ENCODE assay signal across 8 cellular contexts in the genomic region with DNA sequence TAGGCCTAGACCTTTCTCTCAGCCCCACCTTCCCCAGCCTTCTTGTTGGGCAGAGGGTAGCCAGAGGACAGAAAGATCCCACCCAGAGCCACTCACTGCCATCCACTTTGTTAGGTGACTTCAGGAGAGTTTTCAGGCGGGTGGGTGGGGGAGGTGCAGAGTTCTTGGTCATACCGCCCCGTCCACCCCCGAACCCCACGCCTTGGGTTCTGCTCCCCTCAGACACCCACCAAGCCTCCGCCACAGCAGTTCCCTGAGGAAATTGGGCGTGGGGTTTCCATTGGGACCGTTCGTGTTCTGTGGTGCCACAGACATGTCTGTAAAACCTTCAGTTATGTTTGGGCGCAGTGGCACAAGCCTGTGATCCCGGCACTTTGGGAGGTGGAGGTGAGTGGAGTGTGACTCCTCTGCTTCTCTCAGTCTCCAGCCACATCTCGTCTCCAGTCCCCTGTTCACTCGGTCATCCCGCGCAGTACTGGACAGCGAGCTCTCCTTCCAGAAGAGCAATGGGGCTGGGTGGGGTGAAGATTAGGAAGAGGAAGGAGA. TPM values are rescaled to one million over a fixed set of nuclear protein-coding genes. Genes with fewer than 3 reads are reported as not detected.
DNase-seq lines count a peak whose midpoint lies in the region; ATAC-seq, FAIRE-seq and TF ChIP-seq lines count a peak whose summit lies in the region.

No MANE protein-coding gene starts in this region.

- H3K4me3 Mint-ChIP-seq in T-helper 17 cell, result peak overlapping the region; percentile 94

- no peaks in the 10 kb centered on the region for H3K9me3 ChIP-seq in T-helper 17 cell (ENCODE audit: control insufficient read depth, low read length, poor library complexity, severe bottlenecking)
- H3K9me3 ChIP-seq in sigmoid colon, result no peaks in the 10 kb centered on the region

- TF ChIP-seq EP300 in sigmoid colon (IDR thresholded peaks at IDR 0.05), result no peak

- peak overlapping the region; percentile 91 to 98 (median 94) for H3K27ac ChIP-seq in sigmoid colon

- intact Hi-C loops in sigmoid colon (cut with DNase I), result loop anchor here (2.0 kb wide), 1 partner anchor 17 kb away; no protein-coding TSS in a partner anchor

- no peak for FAIRE-seq in D721Med (lab: Jason Lieb, UNC)

- H3K27me3 Mint-ChIP-seq in T-helper 17 cell, result no peaks in the 10 kb centered on the region

- H3K4me1 ChIP-seq in sigmoid colon, result peaks cover 0 to 29% (median 15%) of the 10 kb centered on the region in 4 donors

- TF ChIP-seq POLR2A in sigmoid colon (IDR thresholded peaks at IDR 0.05), result no peak

- DNase-seq in GM12865 (ENCODE audit: low read depth) (no peak), T-helper 17 cell (no peak), fibroblast of pulmonary artery (ENCODE audit: low read depth) (no peak), sigmoid colon (no peak), middle frontal gyrus (ENCODE audit: extremely low spot score, low spot score) (no peak), D721Med (ENCODE audit: insufficient read length, low spot score) (no peak)
- DNase-seq in stimulated activated naive CD4-positive, alpha-beta T cell treated with Interleukin-2 at 50 U/mL for 16 hours (lab: John Stamatoyannopoulos, UW), result no peak

- H3K27me3 ChIP-seq in sigmoid colon, result no peaks in the 10 kb centered on the region

- H3K4me3 ChIP-seq in GM12865 (ENCODE audit: low read depth, low read length) (peak overlapping the region; percentile 98), fibroblast of pulmonary artery (replicated peaks; ENCODE audit: low read depth, low read length) (peak overlapping the region; percentile 77), sigmoid colon (peak overlapping the region; percentile 62 to 76 (median 72))

- no peak for TF ChIP-seq CTCF in GM12865 (IDR thresholded peaks at IDR 0.05; ENCODE audit: insufficient read depth, low read depth, low read length, missing control alignments)
- TF ChIP-seq CTCF in fibroblast of pulmonary artery (IDR thresholded peaks at IDR 0.05; ENCODE audit: low read length, missing control alignments), result no peak
- no peak for TF ChIP-seq CTCF in sigmoid colon (IDR thresholded peaks at IDR 0.05)
- TF ChIP-seq CTCF in D721Med (IDR thresholded peaks at IDR 0.05; ENCODE audit: insufficient read depth, missing control alignments), result no peak

- ATAC-seq in T-helper 17 cell, result no peak
- no peak for ATAC-seq in GM21381 (IDR thresholded peaks at IDR 0.05; ENCODE audit: unreplicated experiment)

- peaks cover 18% of the 10 kb centered on the region for H3K4me1 Mint-ChIP-seq in T-helper 17 cell

- 75 to 85% methylated on average over 16 of the region's 16 CpGs for WGBS in sigmoid colon, 2 donors

- peaks cover 0 to 19% (median 4%) of the 10 kb centered on the region in 4 donors for H3K36me3 ChIP-seq in sigmoid colon

- peak overlapping the region; percentile 88 for H3K27ac Mint-ChIP-seq in T-helper 17 cell

- H3K36me3 Mint-ChIP-seq in T-helper 17 cell (ENCODE audit: low read depth), result peaks cover 3% of the 10 kb centered on the region

RNA-seq across cellular contexts. Expression of a gene that starts 1.5 kb away (rescaled TPM):
- total RNA-seq in T-helper 17 cell (100 to 1,000 TPM; 219 to 223 TPM), sigmoid colon (100 to 1,000 TPM; 159 to 296 (median 216) TPM)
- 100 to 1,000 TPM; 333 to 684 (median 353) TPM for polyA plus RNA-seq in sigmoid colon

RNA-seq across cellular contexts. Expression of a gene that starts 38.0 kb away (rescaled TPM):
- total RNA-seq in T-helper 17 cell, result 10 to 100 TPM in 1 of 2 donors, 1 to 10 TPM in 1; 9.8 to 11.9 TPM
- total RNA-seq in sigmoid colon, result 10 to 100 TPM; 13.8 to 23.5 (median 16.4) TPM
- polyA plus RNA-seq in sigmoid colon, result 10 to 100 TPM in 1 of 3 donors, 1 to 10 TPM in 2; 4.8 to 12.5 (median 5.5) TPM

RNA-seq across cellular contexts. Expression of a gene that starts 56.9 kb away (rescaled TPM):
- total RNA-seq in T-helper 17 cell, result 1 to 10 TPM; 2.7 to 3.6 TPM
- under 1 TPM in 2 of 4 donors, not detected in 2; 0.28 to 0.36 TPM for total RNA-seq in sigmoid colon
- 10 to 100 TPM in 1 of 3 donors, 1 to 10 TPM in 2; 1.8 to 18.3 (median 5.1) TPM for polyA plus RNA-seq in sigmoid colon
